20 cellular contexts compared by ENCODE assay signal in genomic region chr1:71087713-71088112, GRCh38. TPM values are rescaled to one million over a fixed set of nuclear protein-coding genes. Genes with fewer than 3 reads are reported as not detected.
DNase-seq lines count a peak whose midpoint lies in the region; ATAC-seq and TF ChIP-seq lines count a peak whose summit lies in the region.
"Had no signal": no experiment of that assay in that cellular context is flagged by ENCODE, and none has a peak within 500 bp of the region (broad histone marks: within the 10 kb centered on the region; RNA-seq: fewer than 3 reads in every experiment).

No MANE protein-coding gene starts in this region.

- H3K9me3 ChIP-seq in IMR-90 (ENCODE audit: control insufficient read depth, insufficient read depth, low read length) (no peaks in the 10 kb centered on the region), colonic mucosa (no peaks in the 10 kb centered on the region), mucosa of rectum (ENCODE audit: control insufficient read depth in 2 of 2, low read length in 2 of 2) (no peaks in the 10 kb centered on the region)
- H3K9me3 ChIP-seq in CD4-positive, alpha-beta T cell (ENCODE audit: control insufficient read depth, low read length) = no peaks in the 10 kb centered on the region
- H3K9me3 ChIP-seq: A549; BE2C; BLaER1 treated with 17β-estradiol and CSF1 and Interleukin-3, amounts not matched to agents 10 nM and 100 nM had no signal

- no TSS peak for BruUV-seq in IMR-90 (replicated peaks; lab: Mats Ljungman, UMichigan)

- no peak overlapping the region for H3K18ac ChIP-seq in IMR-90 (ENCODE audit: low read depth, low read length)

- 0 out of 2 replicates have a peak overlapping the region, but pooled peaks have one; percentile 7 for H3K4ac ChIP-seq in IMR-90 (ENCODE audit: low read depth, low read length)

- H3K36me3 Mint-ChIP-seq in CD4-positive, alpha-beta T cell (ENCODE audit: low read depth) = no peaks in the 10 kb centered on the region
- H3K36me3 Mint-ChIP-seq: CD14-positive monocyte; CD4-positive, alpha-beta memory T cell had no signal

- H2BK20ac ChIP-seq in IMR-90 (ENCODE audit: low read depth, low read length) = no peak overlapping the region

- H3K27ac Mint-ChIP-seq in CD4-positive, alpha-beta T cell = no peak overlapping the region
- H3K27ac Mint-ChIP-seq: CD14-positive monocyte; CD4-positive, alpha-beta memory T cell; GM23338; H9; HFFc6 had no signal

- peaks cover 64% of the 10 kb centered on the region for H3K27me3 Mint-ChIP-seq in CD4-positive, alpha-beta T cell

- H3K4me2 ChIP-seq in IMR-90 (ENCODE audit: low read depth, low read length) = no peak overlapping the region
- H3K4me2 ChIP-seq: A549; BLaER1 treated with 17β-estradiol and CSF1 and Interleukin-3, amounts not matched to agents 10 nM and 100 nM; GM23338 had no signal

- H2AK9ac ChIP-seq in IMR-90 (replicated peaks; ENCODE audit: low read depth, low read length, poor library complexity) = no peak overlapping the region

- no peak for TF ChIP-seq CTCF in IMR-90 (conservative IDR thresholded peaks at IDR 0.05; ENCODE audit: low read depth, low read length)
- TF ChIP-seq CTCF in colonic mucosa (IDR thresholded peaks at IDR 0.05) = no peak
- no peak for TF ChIP-seq CTCF in CD4-positive, alpha-beta T cell (IDR thresholded peaks at IDR 0.05)

- POLR2A ChIA-PET in IMR-90 (lab: Charles Lee; ENCODE audit: unreplicated experiment) = no interaction called here
- POLR2A ChIA-PET in CD4-positive, alpha-beta T cell (lab: Charles Lee) = no interaction called here

- no peaks in the 10 kb centered on the region for H3K9me3 Mint-ChIP-seq in CD4-positive, alpha-beta T cell
- H3K9me3 Mint-ChIP-seq: CD4-positive, alpha-beta memory T cell; GM23338; H9; HFFc6 had no signal

- TF ChIP-seq RAD21 in IMR-90 (IDR thresholded peaks at IDR 0.05; ENCODE audit: low read length) = no peak

- H4K91ac ChIP-seq in IMR-90 (ENCODE audit: insufficient read depth, low read depth, low read length) = no peak overlapping the region

- H3K36me3 ChIP-seq in IMR-90 (ENCODE audit: control insufficient read depth, insufficient read depth, low read length) = no peaks in the 10 kb centered on the region
- no peaks in the 10 kb centered on the region for H3K36me3 ChIP-seq in colonic mucosa
- no peaks in the 10 kb centered on the region for H3K36me3 ChIP-seq in mucosa of rectum (ENCODE audit: control insufficient read depth in 2 of 2, insufficient read depth in 2 of 2, low read length in 2 of 2)
- H3K36me3 ChIP-seq: BE2C; BLaER1 treated with 17β-estradiol and CSF1 and Interleukin-3, amounts not matched to agents 10 nM and 100 nM had no signal

- H3K27me3 ChIP-seq in IMR-90 (ENCODE audit: control insufficient read depth, insufficient read depth, low read length) (no peaks in the 10 kb centered on the region), colonic mucosa (no peaks in the 10 kb centered on the region), mucosa of rectum (ENCODE audit: control insufficient read depth in 2 of 2, insufficient read depth in 2 of 2, low read length in 2 of 2) (no peaks in the 10 kb centered on the region)
- H3K27me3 ChIP-seq in CD4-positive, alpha-beta T cell (ENCODE audit: control insufficient read depth, insufficient read depth, low read length) = peaks cover 21% of the 10 kb centered on the region
- H3K27me3 ChIP-seq: BE2C; BLaER1 treated with 17β-estradiol and CSF1 and Interleukin-3, amounts not matched to agents 10 nM and 100 nM had no signal

- no peak overlapping the region for H4K5ac ChIP-seq in IMR-90 (ENCODE audit: low read depth, low read length)

- H2AK5ac ChIP-seq in IMR-90 (ENCODE audit: low read depth, low read length) = no peak overlapping the region

- no CpG with 5 or more reads among the region's 1 CpG for WGBS in IMR-90 (ENCODE audit: extremely low coverage in 2 of 2, insufficient read length in 1 of 2), 2 experiments

- CTCF ChIA-PET in IMR-90 (lab: Yijun Ruan, JAX) = no interaction called here
- CTCF ChIA-PET in CD4-positive, alpha-beta T cell (lab: Charles Lee) = no interaction called here

- DNase-seq in IMR-90 (no peak), colonic mucosa (peak; percentile 38), EL (no peak)
- no peak for DNase-seq in CD4-positive, alpha-beta T cell
- DNase-seq: 8988T; ACHN; AML-193; BE2C; Calu3; CD4-positive, alpha-beta memory T cell; COR-L47; DMS79 treated with DMSO at 0.1 percent for 48 hours; HFFc6 had no signal

- H3K4me3 ChIP-seq in IMR-90 (ENCODE audit: insufficient read depth, low read depth, low read length) = no peak overlapping the region
- H3K4me3 ChIP-seq in colonic mucosa = no peak overlapping the region
- no peak overlapping the region for H3K4me3 ChIP-seq in mucosa of rectum (ENCODE audit: low read length in 2 of 2)
- H3K4me3 ChIP-seq: A549; BLaER1 treated with 17β-estradiol and CSF1 and Interleukin-3, amounts not matched to agents 10 nM and 100 nM; GM23338 had no signal

- dilution Hi-C loops in IMR-90 (cut with HindIII; ENCODE audit: low sequenced_read_pairs, unreplicated experiment) = no loop called here

- H2BK5ac ChIP-seq in IMR-90 (ENCODE audit: low read depth, low read length, poor library complexity, severe bottlenecking) = no peak overlapping the region

- H3K27ac ChIP-seq in IMR-90 (ENCODE audit: insufficient read depth, low read length) (no peak overlapping the region), colonic mucosa (peak overlapping the region; percentile 63), mucosa of rectum (ENCODE audit: low read depth in 2 of 2, low read length in 2 of 2) (peak overlapping the region; percentile 59 to 64)
- no peak overlapping the region for H3K27ac ChIP-seq in CD4-positive, alpha-beta T cell (ENCODE audit: low read depth, low read length)
- H3K27ac ChIP-seq: A549; BLaER1 treated with 17β-estradiol and CSF1 and Interleukin-3, amounts not matched to agents 10 nM and 100 nM had no signal

- H2BK15ac ChIP-seq in IMR-90 (ENCODE audit: low read depth, low read length) = no peak overlapping the region

- no peak overlapping the region for H3K14ac ChIP-seq in IMR-90 (replicated peaks; ENCODE audit: low read depth, low read length)

- no peak overlapping the region for H4K8ac ChIP-seq in IMR-90 (ENCODE audit: low read depth in 2 of 2, low read length in 2 of 2)

- in situ Hi-C loops in IMR-90 (cut with MboI; ENCODE audit: low sequenced_read_pairs) = loop anchor here (25.0 kb wide), 2 partner anchors 950 to 1175 kb away; no protein-coding TSS in a partner anchor

- H2BK120ac ChIP-seq in IMR-90 (ENCODE audit: low read depth, low read length) = peak overlapping the region; percentile 3; the same call in 1 of the 2 replicates

- H3K9me1 ChIP-seq in IMR-90 (ENCODE audit: insufficient read depth, low read length) = peaks cover 3% of the 10 kb centered on the region

- H3K4me3 Mint-ChIP-seq in CD4-positive, alpha-beta T cell = no peak overlapping the region
- H3K4me3 Mint-ChIP-seq: CD14-positive monocyte; CD4-positive, alpha-beta memory T cell; GM23338; H9; HFFc6 had no signal

- no peak overlapping the region for H2AFZ ChIP-seq in IMR-90 (replicated peaks; ENCODE audit: low read length, poor library complexity)
- H2AFZ ChIP-seq: GM23338 had no signal

- no peak overlapping the region for H3K56ac ChIP-seq in IMR-90 (ENCODE audit: extremely low read depth, insufficient read depth, low read length)

- intact Hi-C loops in IMR-90 (cut with micrococcal nuclease) (no loop called here), colonic mucosa (cut with DNase I) (no loop called here)
- intact Hi-C loops in CD4-positive, alpha-beta T cell (cut with DNase I, micrococcal nuclease) = loop anchor here in 1 of 2 experiments (10.0 kb wide), 1 partner anchor 733 kb away; the partner anchor contains the start of gene ANKRD13C

- H3K79me1 ChIP-seq in IMR-90 (ENCODE audit: low read depth in 1 of 2, low read length in 2 of 2) = no peaks in the 10 kb centered on the region

- H3K4me1 ChIP-seq in IMR-90 (ENCODE audit: control insufficient read depth, insufficient read depth, low read length) (peaks cover 8% of the 10 kb centered on the region), colonic mucosa (no peaks in the 10 kb centered on the region), mucosa of rectum (ENCODE audit: control insufficient read depth in 2 of 2, insufficient read depth in 2 of 2, low read length in 2 of 2) (peaks cover 12 to 13% of the 10 kb centered on the region in 2 donors)
- H3K4me1 ChIP-seq: BE2C had no signal

- no peak overlapping the region for H3K23ac ChIP-seq in IMR-90 (ENCODE audit: low read depth, low read length)

- TF ChIP-seq POLR2A in IMR-90 (IDR thresholded peaks at IDR 0.05; ENCODE audit: low read depth, low read length) = no peak

- H3K4me1 Mint-ChIP-seq in CD4-positive, alpha-beta T cell (ENCODE audit: low read depth) = no peaks in the 10 kb centered on the region
- H3K4me1 Mint-ChIP-seq: CD14-positive monocyte; CD4-positive, alpha-beta memory T cell; GM23338 had no signal

- ATAC-seq in IMR-90 (ENCODE audit: low read depth) = no peak
- no peak for ATAC-seq in CD4-positive, alpha-beta T cell (ENCODE audit: poor library complexity)
- no peak for ATAC-seq in GM18870 (IDR thresholded peaks at IDR 0.05; ENCODE audit: unreplicated experiment)
- ATAC-seq: A549 had no signal

- no peaks in the 10 kb centered on the region for H4K20me1 ChIP-seq in IMR-90 (ENCODE audit: insufficient read depth, low read length)
- H4K20me1 ChIP-seq: BLaER1 treated with 17β-estradiol and CSF1 and Interleukin-3, amounts not matched to agents 10 nM and 100 nM had no signal

- H3K9ac ChIP-seq in IMR-90 (ENCODE audit: low read depth, low read length) (no peak overlapping the region), colonic mucosa (ENCODE audit: low read depth in 2 of 2, low read length in 2 of 2) (no peak overlapping the region), mucosa of rectum (ENCODE audit: low read depth in 1 of 2, low read length in 2 of 2) (no peak overlapping the region)
- H3K9ac ChIP-seq: BLaER1 treated with 17β-estradiol and CSF1 and Interleukin-3, amounts not matched to agents 10 nM and 100 nM had no signal

TF ChIP-seq in IMR-90, 13 proteins besides CTCF, POLR2A, EP300 and RAD21 (continues in another document):
- TF ChIP-seq CHD1 (IDR thresholded peaks at IDR 0.05; ENCODE audit: low read depth, low read length) (no peak), MAFK (IDR thresholded peaks at IDR 0.05; ENCODE audit: low read depth, low read length) (no peak)

RNA-seq across cellular contexts. Expression of gene ZRANB2, which starts 6.9 kb away (rescaled TPM):
- total RNA-seq in IMR-90 (2012; rRNA removed) = 23.7 and 41.7 TPM in 2 replicates
- polyA plus RNA-seq in IMR-90 (2012; rRNA removed) = 58.9 and 67.2 TPM in 2 replicates
- 3.0 and 3.7 TPM in 2 replicates for polyA plus RNA-seq in IMR-90 (2012; cell fraction: cytosol; rRNA removed)
- polyA plus RNA-seq in IMR-90 (2012; cell fraction: nucleus; rRNA removed; ENCODE audit: low replicate concordance) = 13.8 and 232 TPM in 2 replicates
- 10 to 100 TPM; 56.3 to 86.7 TPM for total RNA-seq in colonic mucosa
- 100 to 1,000 TPM; 102 TPM for total RNA-seq in CD4-positive, alpha-beta T cell

RNA-seq across cellular contexts. Expression of gene PTGER3, which starts 40.1 kb away (rescaled TPM):
- under 0.01 TPM in 1 of 2 replicates, not detected in the other for total RNA-seq in IMR-90 (2012; rRNA removed)
- not detected in 2 replicates for polyA plus RNA-seq in IMR-90 (2012; rRNA removed)
- not detected in 2 replicates for polyA plus RNA-seq in IMR-90 (2012; cell fraction: cytosol; rRNA removed)
- 0.05 TPM in 1 of 2 replicates, not detected in the other for polyA plus RNA-seq in IMR-90 (2012; cell fraction: nucleus; rRNA removed; ENCODE audit: low replicate concordance)
- 1 to 10 TPM; 1.2 to 3.7 TPM for total RNA-seq in colonic mucosa
- not detected for total RNA-seq in CD4-positive, alpha-beta T cell
- total RNA-seq: CD4-positive, alpha-beta memory T cell had no signal
- polyA plus RNA-seq: A549 had no signal

Comparison
In these comparisons a context has a peak if more than half of its experiments do, and no peak if none do; other contexts are left out.
1. H3K27ac ChIP-seq: peak in colonic mucosa (single experiment) and mucosa of rectum (2 of 2); none in IMR-90 (single experiment) and CD4-positive, alpha-beta T cell (single experiment).